9 cellular contexts compared by ENCODE assay signal in genomic region chr7:158353606-158354570, GRCh38.
A peak's percentile ranks its signal among the peaks of the same experiment; 100 is the strongest.
DNase-seq lines count a peak whose midpoint lies in the region; ATAC-seq, FAIRE-seq and TF ChIP-seq lines count a peak whose summit lies in the region.
"Had no signal": no experiment of that assay in that cellular context is flagged by ENCODE, and none has a peak within 500 bp of the region (broad histone marks: within the 10 kb centered on the region; RNA-seq: fewer than 3 reads in every experiment).

No MANE protein-coding gene starts in this region.

- ATAC-seq in foreskin keratinocyte = no peak
- ATAC-seq: naive thymus-derived CD8-positive, alpha-beta T cell had no signal

- H4K20me1 ChIP-seq in PC-9 (ENCODE audit: insufficient read depth) = 0 out of 2 replicates have a peak, but pooled peaks cover 3% of the 10 kb centered on the region

- H3K27ac ChIP-seq in PC-9 (no peak overlapping the region), foreskin keratinocyte (no peak overlapping the region), tibial nerve (no peak overlapping the region)

- no peaks in the 10 kb centered on the region for H3K4me1 ChIP-seq in BE2C
- H3K4me1 ChIP-seq in HAP-1 = no peaks in the 10 kb centered on the region
- no peaks in the 10 kb centered on the region for H3K4me1 ChIP-seq in PC-9 (replicated peaks; ENCODE audit: insufficient read depth)
- no peaks in the 10 kb centered on the region for H3K4me1 ChIP-seq in foreskin keratinocyte
- H3K4me1 ChIP-seq in tibial nerve = no peaks in the 10 kb centered on the region

- intact Hi-C loops in PC-9 (cut with micrococcal nuclease; ENCODE audit: unreplicated experiment) = loop anchor here (5.0 kb wide), 1 partner anchor 1382 kb away; no protein-coding TSS in a partner anchor

- no peak for FAIRE-seq in GM19239 (lab: Jason Lieb, UNC)

- in situ Hi-C loops in HAP-1 (cut with MboI; ENCODE audit: low sequenced_read_pairs) = no loop called here

- BruUV-seq in PC-9 (replicated peaks; lab: Mats Ljungman, UMichigan) = no TSS peak

- DNase-seq in BE2C = peak; percentile 70
- DNase-seq in HAP-1 (ENCODE audit: low spot score in 2 of 2) = peak; percentile 15 to 53
- DNase-seq in PC-9 = peak; percentile 29 to 55
- no peak for DNase-seq in foreskin keratinocyte
- no peak for DNase-seq in GM19239 (ENCODE audit: insufficient read length, low spot score)
- no peak for DNase-seq in tibial nerve (ENCODE audit: low spot score in 2 of 2)
- no peak for DNase-seq in NCI-H1930 (lab: John Stamatoyannopoulos, UW)
- no peak for DNase-seq in NCI-H226

- no peaks in the 10 kb centered on the region for H3K79me2 ChIP-seq in PC-9 (ENCODE audit: low read depth)

- CTCF ChIA-PET in PC-9 (lab: Charles Lee) = no interaction called here

- H3K9me3 ChIP-seq in BE2C = no peaks in the 10 kb centered on the region
- H3K9me3 ChIP-seq in HAP-1 = no peaks in the 10 kb centered on the region
- H3K9me3 ChIP-seq in PC-9 (ENCODE audit: insufficient read depth, low read depth) = no peaks in the 10 kb centered on the region
- H3K9me3 ChIP-seq in tibial nerve = peaks cover 0 to 36% (median 0%) of the 10 kb centered on the region in 4 donors

- no peaks in the 10 kb centered on the region for H3K27me3 ChIP-seq in BE2C
- no peaks in the 10 kb centered on the region for H3K27me3 ChIP-seq in HAP-1 (ENCODE audit: low read depth)
- H3K27me3 ChIP-seq in PC-9 (ENCODE audit: insufficient read depth, low read depth) = peaks cover 81% of the 10 kb centered on the region
- no peaks in the 10 kb centered on the region for H3K27me3 ChIP-seq in foreskin keratinocyte
- H3K27me3 ChIP-seq in tibial nerve = no peaks in the 10 kb centered on the region

- no peak for TF ChIP-seq POLR2A in tibial nerve (IDR thresholded peaks at IDR 0.05)

- WGBS in tibial nerve, 2 donors = 57 to 60% methylated on average over 12 of the region's 12 CpGs

- no peak overlapping the region for H3K4me2 ChIP-seq in PC-9

- POLR2A ChIA-PET in PC-9 (lab: Charles Lee; ENCODE audit: unreplicated experiment) = no interaction called here

- H3K36me3 ChIP-seq in BE2C (no peaks in the 10 kb centered on the region), HAP-1 (replicated peaks) (no peaks in the 10 kb centered on the region), PC-9 (ENCODE audit: low read depth) (no peaks in the 10 kb centered on the region), tibial nerve (no peaks in the 10 kb centered on the region)

- TF ChIP-seq CTCF in BE2C (IDR thresholded peaks at IDR 0.05; ENCODE audit: low read depth, low read length) (peak; percentile 82), PC-9 (conservative IDR thresholded peaks at IDR 0.05) (peak; percentile 88), foreskin keratinocyte (conservative IDR thresholded peaks at IDR 0.05) (peak; percentile 35), tibial nerve (IDR thresholded peaks at IDR 0.05) (peak in 1 of 5 experiments; percentile 8)

- H3K9me2 ChIP-seq in PC-9 (ENCODE audit: insufficient read depth) = no peaks in the 10 kb centered on the region

- no peaks in the 10 kb centered on the region for H3F3A ChIP-seq in PC-9 (ENCODE audit: insufficient read depth, low read depth)

- TF ChIP-seq EP300 in tibial nerve (IDR thresholded peaks at IDR 0.05) = no peak

- no peak overlapping the region for H3K4me3 ChIP-seq in BE2C (ENCODE audit: low read depth, low read length)
- H3K4me3 ChIP-seq in HAP-1 = no peak overlapping the region
- H3K4me3 ChIP-seq in PC-9 = no peak overlapping the region
- no peak overlapping the region for H3K4me3 ChIP-seq in tibial nerve

- H2AFZ ChIP-seq in PC-9 = no peak overlapping the region

Comparison
In these comparisons a context has a peak if more than half of its experiments do, and no peak if none do; other contexts are left out.
1. DNase-seq: peak in BE2C (single experiment), HAP-1 (2 of 2) and PC-9 (2 of 2); none in foreskin keratinocyte (0 of 2), GM19239 (single experiment), tibial nerve (0 of 2), NCI-H1930 (0 of 2) and NCI-H226 (single experiment).